In the genomic region with DNA sequence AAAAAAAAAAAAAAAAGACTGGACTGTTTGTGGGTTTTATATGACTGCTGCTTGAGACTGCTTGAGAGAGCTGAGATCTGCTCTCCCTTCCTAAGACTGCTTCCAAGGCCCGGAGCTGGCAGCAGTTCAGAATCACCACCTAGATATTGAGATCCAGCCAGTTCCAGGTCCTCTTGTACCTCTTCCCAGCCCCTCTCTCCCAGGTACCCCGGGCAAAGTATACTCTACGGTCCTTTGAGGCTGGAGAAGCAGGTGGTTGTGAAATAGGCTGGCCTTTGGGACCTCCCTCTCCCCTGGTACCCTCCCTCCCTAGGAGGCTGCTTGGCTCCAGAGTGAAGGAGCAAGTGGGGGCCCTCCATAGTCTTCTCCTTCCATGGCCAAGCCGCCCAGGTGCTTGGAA, we compare ENCODE assay signal across 24 cellular contexts.
"Had no signal": no experiment of that assay in that cellular context is flagged by ENCODE, and none has a peak within 500 bp of the region (broad histone marks: within the 10 kb centered on the region; RNA-seq: fewer than 3 reads in every experiment).

No MANE protein-coding gene starts in this region.

- H3K36me3 ChIP-seq: heart left ventricle, neutrophil, right lobe of liver had no signal

- H3K9ac ChIP-seq: parathyroid adenoma had no signal

- H3K9me3 ChIP-seq: esophagus muscularis mucosa, gastroesophageal sphincter, heart left ventricle, neutrophil, right lobe of liver, stomach, tibial artery had no signal

- ATAC-seq: foreskin keratinocyte, gastroesophageal sphincter, left lobe of liver, natural killer cell, right lobe of liver had no signal

- H3K79me2 ChIP-seq: hepatocyte, parathyroid adenoma had no signal

- H3K4me2 ChIP-seq: hepatocyte had no signal

- H3K4me3 ChIP-seq: coronary artery, esophagus muscularis mucosa, gastroesophageal sphincter, heart left ventricle, hepatocyte, right lobe of liver, stomach, tibial artery had no signal

- H3K4me1 ChIP-seq: esophagus muscularis mucosa, foreskin keratinocyte, gastroesophageal sphincter, heart left ventricle, parathyroid adenoma, right lobe of liver, stomach, tibial artery had no signal

- FAIRE-seq: endothelial cell of umbilical vein, kidney, small intestine, urothelium cell line had no signal

- H3K27ac ChIP-seq: coronary artery, esophagus muscularis mucosa, foreskin keratinocyte, gastroesophageal sphincter, heart left ventricle, hepatocyte, neutrophil, parathyroid adenoma, right lobe of liver, stomach, tibial artery had no signal

- DNase-seq: dermis blood vessel endothelial cell; effector memory CD4-positive, alpha-beta T cell; foreskin keratinocyte; kidney; mammary epithelial cell; natural killer cell; right lobe of liver; small intestine; stimulated activated CD4-positive, alpha-beta T cell treated with anti-CD3 and anti-CD28 coated beads, Interleukin-1b, Interleukin-23, amount 100 ng/mL, for 48 hours; stimulated activated CD4-positive, alpha-beta T cell treated with anti-CD3 and anti-CD28 coated beads, Interleukin-4, amount 100 ng/mL, for 1 hour; stimulated activated CD8-positive, alpha-beta memory T cell treated with anti-CD3 and anti-CD28 coated beads, Interleukin-4, amount 100 ng/mL, for 48 hours; stimulated activated naive CD4-positive, alpha-beta T cell; stomach; tibial artery had no signal

- H2AFZ ChIP-seq: hepatocyte, parathyroid adenoma had no signal

- H3K27me3 ChIP-seq: esophagus muscularis mucosa, gastroesophageal sphincter, heart left ventricle, right lobe of liver, stomach, tibial artery had no signal
